ENCODE assay signal across 8 cellular contexts in the genomic region with DNA sequence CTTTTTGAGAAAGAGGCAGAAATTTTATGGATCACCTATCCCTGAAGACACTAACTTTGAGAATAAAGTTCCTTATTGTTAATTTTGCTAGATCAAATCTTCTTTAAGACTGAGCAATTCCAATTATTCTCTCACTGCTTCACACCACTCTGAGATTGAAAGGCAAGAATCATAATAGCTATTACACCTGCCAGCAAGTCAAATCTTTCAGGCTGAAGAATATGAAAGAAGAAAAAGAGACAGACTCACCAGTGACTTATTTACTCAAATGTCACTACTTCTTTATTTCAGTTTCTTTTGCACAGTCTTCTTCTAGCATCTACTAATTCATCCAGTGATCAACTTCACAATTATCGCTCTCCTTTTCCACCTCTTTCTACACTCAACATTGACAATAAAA.
"Had no signal": no experiment of that assay in that cellular context is flagged by ENCODE, and none has a peak within 500 bp of the region (broad histone marks: within the 10 kb centered on the region; RNA-seq: fewer than 3 reads in every experiment).

No MANE protein-coding gene starts in this region.

- FAIRE-seq: G401.6, GM12878, GM12891, GM12892, GM18507, GM19239 had no signal

- ATAC-seq: GM12878 had no signal

- H3K4me3 ChIP-seq: GM12878 had no signal

- DNase-seq: GDM1, GF-D8 had no signal
